33 cellular contexts compared by ENCODE assay signal in genomic region chr10:59143550-59143949, GRCh38. TPM values are rescaled to one million over a fixed set of nuclear protein-coding genes. Genes with fewer than 3 reads are reported as not detected.
"Had no signal": no experiment of that assay in that cellular context is flagged by ENCODE, and none has a peak within 500 bp of the region (broad histone marks: within the 10 kb centered on the region; RNA-seq: fewer than 3 reads in every experiment).

No MANE protein-coding gene starts in this region.

- H3K4me1 ChIP-seq: ascending aorta, breast epithelium, colonic mucosa, esophagus squamous epithelium had no signal

- H3K9me3 Mint-ChIP-seq: activated CD4-positive, alpha-beta T cell treated with anti-CD3 and anti-CD28 coated beads, Interleukin-2, amount 10 ng/mL, durations not matched to agents 7 days and 5 days; activated naive CD4-positive, alpha-beta T cell treated with anti-CD3 and anti-CD28 coated beads, Interleukin-2, amount 10 ng/mL, durations not matched to agents 7 days and 5 days; activated T-cell treated with anti-CD3 and anti-CD28 coated beads, Interleukin-2, amount 50 U/mL, for 24 hours; T-helper 2 cell treated with Interferon-gamma antibody and Interleukin-4, amounts not matched to agents 5 μg/mL and 100 μg/mL, for 36 hours had no signal

- H3K27ac ChIP-seq: ascending aorta, breast epithelium, cardiac muscle cell, colonic mucosa, epithelial cell of prostate, esophagus squamous epithelium had no signal

- H3K36me3 Mint-ChIP-seq: activated naive CD4-positive, alpha-beta T cell treated with anti-CD3 and anti-CD28 coated beads, Interleukin-2, amount 10 ng/mL, durations not matched to agents 7 days and 5 days; activated naive CD4-positive, alpha-beta T cell treated with anti-CD3 and anti-CD28 coated beads, Interleukin-2, amount 50 U/mL, for 72 hours; activated naive CD8-positive, alpha-beta T cell treated with anti-CD3 and anti-CD28 coated beads, Interleukin-2, amount 10 ng/mL, durations not matched to agents 7 days and 5 days; brain had no signal

- H3K9me3 ChIP-seq: ascending aorta, breast epithelium, colonic mucosa, esophagus squamous epithelium had no signal

- H3K27me3 Mint-ChIP-seq: activated CD4-positive, alpha-beta memory T cell treated with anti-CD3 and anti-CD28 coated beads, Interleukin-2, amount 10 ng/mL, durations not matched to agents 7 days and 5 days; activated CD4-positive, alpha-beta T cell treated with anti-CD3 and anti-CD28 coated beads, Interleukin-2, amount 10 ng/mL, durations not matched to agents 7 days and 5 days; activated naive CD4-positive, alpha-beta T cell treated with anti-CD3 and anti-CD28 coated beads, Interleukin-2, amount 10 ng/mL, durations not matched to agents 7 days and 5 days; activated naive CD8-positive, alpha-beta T cell treated with anti-CD3 and anti-CD28 coated beads, Interleukin-2, amount 10 ng/mL, durations not matched to agents 7 days and 5 days; activated T-cell treated with anti-CD3 and anti-CD28 coated beads, Interleukin-2, amount 50 U/mL, for 24 hours; brain; T-helper 17 cell had no signal

- H3K4me1 Mint-ChIP-seq: activated CD4-positive, alpha-beta memory T cell treated with anti-CD3 and anti-CD28 coated beads, Interleukin-2, amount 10 ng/mL, durations not matched to agents 7 days and 5 days; activated CD4-positive, alpha-beta T cell treated with anti-CD3 and anti-CD28 coated beads, Interleukin-2, amount 10 ng/mL, durations not matched to agents 7 days and 5 days; activated naive CD4-positive, alpha-beta T cell treated with anti-CD3 and anti-CD28 coated beads, Interleukin-2, amount 10 ng/mL, durations not matched to agents 7 days and 5 days; activated naive CD8-positive, alpha-beta T cell treated with anti-CD3 and anti-CD28 coated beads, Interleukin-2, amount 10 ng/mL, durations not matched to agents 7 days and 5 days; brain; T-helper 17 cell had no signal

- ATAC-seq: activated naive CD4-positive, alpha-beta T cell treated with anti-CD3 and anti-CD28 coated beads, Interleukin-2, amount 50 U/mL, for 72 hours; activated T-cell treated with anti-CD3 and anti-CD28 coated beads, Interleukin-2, amount 50 U/mL, for 72 hours; T-helper 17 cell had no signal

- H3K27ac Mint-ChIP-seq: activated CD4-positive, alpha-beta memory T cell treated with anti-CD3 and anti-CD28 coated beads, Interleukin-2, amount 10 ng/mL, durations not matched to agents 7 days and 5 days; activated CD4-positive, alpha-beta T cell treated with anti-CD3 and anti-CD28 coated beads, Interleukin-2, amount 10 ng/mL, durations not matched to agents 7 days and 5 days; activated naive CD4-positive, alpha-beta T cell treated with anti-CD3 and anti-CD28 coated beads, Interleukin-2, amount 10 ng/mL, durations not matched to agents 7 days and 5 days; activated naive CD4-positive, alpha-beta T cell treated with anti-CD3 and anti-CD28 coated beads, Interleukin-2, amount 50 U/mL, for 72 hours; activated naive CD8-positive, alpha-beta T cell treated with anti-CD3 and anti-CD28 coated beads, Interleukin-2, amount 10 ng/mL, durations not matched to agents 7 days and 5 days; activated T-cell treated with anti-CD3 and anti-CD28 coated beads, Interleukin-2, amount 50 U/mL, for 24 hours; activated T-cell treated with anti-CD3 and anti-CD28 coated beads, Interleukin-2, amount 50 U/mL, for 72 hours; brain; T-helper 17 cell; T-helper 2 cell treated with Interferon-gamma antibody and Interleukin-4, amounts not matched to agents 5 μg/mL and 100 μg/mL, for 36 hours had no signal

- DNase-seq: activated CD4-positive, alpha-beta memory T cell treated with anti-CD3 and anti-CD28 coated beads, Interleukin-2, amount 10 ng/mL, durations not matched to agents 7 days and 5 days; activated CD4-positive, alpha-beta T cell treated with anti-CD3 and anti-CD28 coated beads for 4 hours; activated CD4-positive, alpha-beta T cell treated with anti-CD3 and anti-CD28 coated beads, Interleukin-2, amount 10 ng/mL, durations not matched to agents 7 days and 5 days; activated CD4-positive, alpha-beta T cell treated with anti-CD3 and anti-CD28 coated beads, Interleukin-2, amount 50 U/mL, for 4 hours; activated CD4-positive, CD25-positive, alpha-beta regulatory T cell; activated CD4-positive, CD25-positive, alpha-beta regulatory T cell treated with anti-CD3 and anti-CD28 coated beads, Interleukin-2, amount 50 U/mL, for 72 hours; activated CD8-positive, alpha-beta memory T cell treated with anti-CD3 and anti-CD28 coated beads, Interleukin-2, amount 50 U/mL, for 48 hours; activated gamma-delta T cell; activated naive CD4-positive, alpha-beta T cell; activated naive CD4-positive, alpha-beta T cell treated with anti-CD3 and anti-CD28 coated beads, Interleukin-2, amount 10 ng/mL, durations not matched to agents 7 days and 5 days; activated naive CD8-positive, alpha-beta T cell treated with anti-CD3 and anti-CD28 coated beads, Interleukin-2, amount 10 ng/mL, durations not matched to agents 7 days and 5 days; activated T-cell treated with anti-CD3 and anti-CD28 coated beads for 4 hours; activated T-cell treated with anti-CD3 and anti-CD28 coated beads, Interleukin-2, amount 50 U/mL, for 24 hours; activated T-cell treated with anti-CD3 and anti-CD28 coated beads, Interleukin-2, amount 50 U/mL, for 72 hours; central memory CD4-positive, alpha-beta T cell; cerebellar nuclear complex; colonic mucosa; effector CD8-positive, alpha-beta T cell; esophagus squamous epithelium; foreskin fibroblast; head of caudate nucleus; T-helper 1 cell; T-helper 17 cell had no signal

- H3K36me3 ChIP-seq: ascending aorta, breast epithelium, cardiac muscle cell, colonic mucosa, esophagus squamous epithelium had no signal

- H3K4me3 ChIP-seq: ascending aorta, breast epithelium, cardiac muscle cell, colonic mucosa, esophagus squamous epithelium had no signal

- H3K4me3 Mint-ChIP-seq: activated CD4-positive, alpha-beta memory T cell treated with anti-CD3 and anti-CD28 coated beads, Interleukin-2, amount 10 ng/mL, durations not matched to agents 7 days and 5 days; activated CD4-positive, alpha-beta T cell treated with anti-CD3 and anti-CD28 coated beads, Interleukin-2, amount 10 ng/mL, durations not matched to agents 7 days and 5 days; activated naive CD4-positive, alpha-beta T cell treated with anti-CD3 and anti-CD28 coated beads, Interleukin-2, amount 10 ng/mL, durations not matched to agents 7 days and 5 days; activated naive CD8-positive, alpha-beta T cell treated with anti-CD3 and anti-CD28 coated beads, Interleukin-2, amount 10 ng/mL, durations not matched to agents 7 days and 5 days; activated T-cell treated with anti-CD3 and anti-CD28 coated beads, Interleukin-2, amount 50 U/mL, for 24 hours; activated T-cell treated with anti-CD3 and anti-CD28 coated beads, Interleukin-2, amount 50 U/mL, for 72 hours; brain; T-helper 17 cell; T-helper 2 cell treated with Interferon-gamma antibody and Interleukin-4, amounts not matched to agents 5 μg/mL and 100 μg/mL, for 36 hours had no signal

- H3K27me3 ChIP-seq: ascending aorta, breast epithelium, cardiac muscle cell, colonic mucosa, esophagus squamous epithelium had no signal

RNA-seq across cellular contexts. Expression of gene PHYHIPL, which starts 32.9 kb away (rescaled TPM):
- total RNA-seq: activated CD4-positive, alpha-beta memory T cell treated with anti-CD3 and anti-CD28 coated beads, Interleukin-2, amount 10 ng/mL, durations not matched to agents 7 days and 5 days; activated CD4-positive, alpha-beta T cell treated with anti-CD3 and anti-CD28 coated beads, Interleukin-2, amount 10 ng/mL, durations not matched to agents 7 days and 5 days; activated naive CD4-positive, alpha-beta T cell treated with anti-CD3 and anti-CD28 coated beads, Interleukin-2, amount 50 U/mL, for 72 hours; activated naive CD8-positive, alpha-beta T cell treated with anti-CD3 and anti-CD28 coated beads, Interleukin-2, amount 10 ng/mL, durations not matched to agents 7 days and 5 days; activated T-cell treated with anti-CD3 and anti-CD28 coated beads, Interleukin-2, amount 50 U/mL, for 72 hours; ascending aorta; cardiac muscle cell; dermis microvascular lymphatic vessel endothelial cell; endothelial cell of umbilical vein; fibroblast of lung; T-helper 17 cell had no signal
- polyA plus RNA-seq: endothelial cell of umbilical vein had no signal
